Comparison of ENCODE assay signal across 9 cellular contexts in the genomic region with DNA sequence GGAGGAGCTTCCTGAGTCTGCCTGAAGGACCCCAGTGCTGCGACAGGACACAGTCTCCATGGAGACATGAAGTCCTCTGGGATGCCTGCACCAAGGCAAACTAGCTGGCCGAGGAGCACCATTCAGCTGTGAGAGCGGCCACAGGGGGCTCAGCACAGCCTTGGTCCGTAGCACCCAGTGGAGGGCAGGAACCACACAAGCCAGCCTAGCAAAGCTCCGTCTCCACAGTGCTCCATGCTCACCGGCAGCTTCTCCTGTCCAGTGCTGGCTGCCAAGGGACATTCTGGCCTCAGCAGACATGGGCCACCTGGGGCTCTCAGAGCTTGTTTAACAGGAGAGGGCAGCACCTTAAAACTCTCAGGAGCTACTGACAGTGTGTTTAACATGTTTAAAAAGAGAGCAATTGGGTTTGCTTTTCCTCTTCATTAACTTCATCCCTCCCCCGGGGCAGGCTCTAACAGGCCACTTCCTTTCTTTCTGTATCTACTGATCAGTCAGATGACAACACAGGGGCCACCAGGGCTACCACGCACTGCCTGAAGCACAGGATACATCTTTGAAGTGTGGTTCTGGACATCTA. TPM values are rescaled to one million over a fixed set of nuclear protein-coding genes. Genes with fewer than 3 reads are reported as not detected.
DNase-seq lines count a peak whose midpoint lies in the region; ATAC-seq and TF ChIP-seq lines count a peak whose summit lies in the region.
"Had no signal": no experiment of that assay in that cellular context is flagged by ENCODE, and none has a peak within 500 bp of the region (broad histone marks: within the 10 kb centered on the region; RNA-seq: fewer than 3 reads in every experiment).

No MANE protein-coding gene starts in this region.

- no peaks in the 10 kb centered on the region for H3K27me3 Mint-ChIP-seq in CD4-positive, CD25-positive, alpha-beta regulatory T cell
- no peaks in the 10 kb centered on the region for H3K27me3 Mint-ChIP-seq in WTC11 (ENCODE audit: low read depth)

- no peak overlapping the region for H2AK5ac ChIP-seq in mesendoderm (ENCODE audit: low read length)

- no peak overlapping the region for H3K56ac ChIP-seq in mesendoderm (ENCODE audit: low read length)

- H3K27me3 ChIP-seq in CD4-positive, CD25-positive, alpha-beta regulatory T cell (ENCODE audit: control insufficient read depth, insufficient read depth, low read length) = no peaks in the 10 kb centered on the region
- no peaks in the 10 kb centered on the region for H3K27me3 ChIP-seq in mesendoderm (ENCODE audit: insufficient read depth, low read length, poor library complexity)
- H3K27me3 ChIP-seq: adrenal gland had no signal

- TF ChIP-seq CTCF in WTC11 (IDR thresholded peaks at IDR 0.05) = no peak

- H3K4me2 ChIP-seq in mesendoderm (ENCODE audit: low read length) = no peak overlapping the region

- peaks cover 14% of the 10 kb centered on the region for H3K4me1 ChIP-seq in CD4-positive, CD25-positive, alpha-beta regulatory T cell (ENCODE audit: control insufficient read depth, insufficient read depth, low read length, poor library complexity, severe bottlenecking)
- H3K4me1 ChIP-seq in mesendoderm (ENCODE audit: control insufficient read depth, low read depth, low read length) = peaks cover 1% of the 10 kb centered on the region
- H3K4me1 ChIP-seq: adrenal gland had no signal

- TF ChIP-seq POLR2A in GM18951 (IDR thresholded peaks at IDR 0.05; ENCODE audit: extremely low read depth, insufficient read depth, insufficient read length) = peak; percentile 41

- no peak overlapping the region for H4K8ac ChIP-seq in mesendoderm (ENCODE audit: low read depth, low read length)

- no peak overlapping the region for H3K23ac ChIP-seq in mesendoderm (ENCODE audit: low read length)

- in situ Hi-C loops in GM18951 (cut with MboI; ENCODE audit: low sequenced_read_pairs, unreplicated experiment) = no loop called here

- no peak overlapping the region for H2BK5ac ChIP-seq in mesendoderm (ENCODE audit: low read length)

- ATAC-seq in CD4-positive, CD25-positive, alpha-beta regulatory T cell (ENCODE audit: low read depth in 2 of 2) = peak; percentile 60
- ATAC-seq in HG03354 (IDR thresholded peaks at IDR 0.05; ENCODE audit: poor library complexity, severe bottlenecking, unreplicated experiment) (peak; percentile 71), WTC11 (peak; percentile 29), HG02973 (IDR thresholded peaks at IDR 0.05; ENCODE audit: unreplicated experiment) (no peak)

- H3K27ac ChIP-seq in CD4-positive, CD25-positive, alpha-beta regulatory T cell (ENCODE audit: insufficient read depth, low read length, poor library complexity, severe bottlenecking) = peak overlapping the region; percentile 55
- H3K27ac ChIP-seq in mesendoderm (ENCODE audit: low read depth, low read length) = no peak overlapping the region
- H3K27ac ChIP-seq: adrenal gland had no signal

- H3K4me3 ChIP-seq in CD4-positive, CD25-positive, alpha-beta regulatory T cell (ENCODE audit: low read depth, low read length) = no peak overlapping the region
- no peak overlapping the region for H3K4me3 ChIP-seq in mesendoderm (ENCODE audit: low read length)
- H3K4me3 ChIP-seq: adrenal gland had no signal

- no peak overlapping the region for H2BK15ac ChIP-seq in mesendoderm (replicated peaks; ENCODE audit: low read depth)

- WGBS in mesendoderm (ENCODE audit: extremely low coverage, insufficient coverage, low lambda C conversion rate) = no CpG with 5 or more reads among the region's 8 CpGs

- no peak overlapping the region for H4K5ac ChIP-seq in mesendoderm (ENCODE audit: low read length)

- no peak overlapping the region for H3K4ac ChIP-seq in mesendoderm (ENCODE audit: low read depth, low read length)

- no peak overlapping the region for H3K18ac ChIP-seq in mesendoderm (ENCODE audit: low read length)

- H3K4me1 Mint-ChIP-seq in CD4-positive, CD25-positive, alpha-beta regulatory T cell = peaks cover 12 to 46% (median 20%) of the 10 kb centered on the region in 4 donors
- H3K4me1 Mint-ChIP-seq in WTC11 = peaks cover 6% of the 10 kb centered on the region

- CTCF ChIA-PET in WTC11 (lab: Charles Lee) = interaction anchor here (1.1 to 2.4 kb wide), 3 partner anchors 54 to 218 kb away, joined by 3 to 13 read pairs (median 7); no protein-coding TSS in a partner anchor

- H3K36me3 ChIP-seq in CD4-positive, CD25-positive, alpha-beta regulatory T cell (ENCODE audit: control insufficient read depth, insufficient read depth, low read length) = peaks cover 30% of the 10 kb centered on the region
- H3K36me3 ChIP-seq in mesendoderm (ENCODE audit: control insufficient read depth, insufficient read depth, low read length) = no peaks in the 10 kb centered on the region

- no peak overlapping the region for H2BK120ac ChIP-seq in mesendoderm (ENCODE audit: low read depth, low read length)

- peak in 2 of 3 donors; percentile 22 to 76 for DNase-seq in CD4-positive, CD25-positive, alpha-beta regulatory T cell
- DNase-seq in WTC11 (ENCODE audit: low spot score) = no peak
- DNase-seq in mesendoderm = peak; percentile 54
- DNase-seq in nucleus accumbens (lab: John Stamatoyannopoulos, UW) = no peak
- no peak for DNase-seq in RPMI8226

- H3K36me3 Mint-ChIP-seq in CD4-positive, CD25-positive, alpha-beta regulatory T cell = peaks cover 22% of the 10 kb centered on the region
- H3K36me3 Mint-ChIP-seq in WTC11 = peaks cover 33% of the 10 kb centered on the region

- POLR2A ChIA-PET in WTC11 (lab: Charles Lee) = no interaction called here

- peak overlapping the region; percentile 79 to 92 (median 80) for H3K27ac Mint-ChIP-seq in CD4-positive, CD25-positive, alpha-beta regulatory T cell
- H3K27ac Mint-ChIP-seq in WTC11 = peak overlapping the region; percentile 87; the same call in 1 of the 2 replicates

- H3K79me1 ChIP-seq in mesendoderm (ENCODE audit: low read length) = no peaks in the 10 kb centered on the region

- peak overlapping the region in 3 of 4 donors; percentile 2 to 74 (median 43) for H3K4me3 Mint-ChIP-seq in CD4-positive, CD25-positive, alpha-beta regulatory T cell
- H3K4me3 Mint-ChIP-seq in WTC11 = no peak overlapping the region

- no peaks in the 10 kb centered on the region for H3K9me3 Mint-ChIP-seq in CD4-positive, CD25-positive, alpha-beta regulatory T cell
- no peaks in the 10 kb centered on the region for H3K9me3 Mint-ChIP-seq in WTC11

- no peak overlapping the region for H3K9ac ChIP-seq in mesendoderm (ENCODE audit: low read length)

- no peaks in the 10 kb centered on the region for H3K79me2 ChIP-seq in mesendoderm (ENCODE audit: control insufficient read depth, insufficient read depth, low read length)

- H3K9me3 ChIP-seq in CD4-positive, CD25-positive, alpha-beta regulatory T cell (ENCODE audit: control insufficient read depth in 2 of 2, low read length in 2 of 2) = no peaks in the 10 kb centered on the region
- H3K9me3 ChIP-seq: adrenal gland had no signal

TF ChIP-seq in WTC11, 78 proteins besides CTCF, POLR2A, EP300 and RAD21 (continues in another document):
- TF ChIP-seq SOX15 (CRISPR knock-in tag; IDR thresholded peaks at IDR 0.05) (no peak), CREB1 (CRISPR knock-in tag; IDR thresholded peaks at IDR 0.05) (no peak)
- TF ChIP-seq, protein P1, sequence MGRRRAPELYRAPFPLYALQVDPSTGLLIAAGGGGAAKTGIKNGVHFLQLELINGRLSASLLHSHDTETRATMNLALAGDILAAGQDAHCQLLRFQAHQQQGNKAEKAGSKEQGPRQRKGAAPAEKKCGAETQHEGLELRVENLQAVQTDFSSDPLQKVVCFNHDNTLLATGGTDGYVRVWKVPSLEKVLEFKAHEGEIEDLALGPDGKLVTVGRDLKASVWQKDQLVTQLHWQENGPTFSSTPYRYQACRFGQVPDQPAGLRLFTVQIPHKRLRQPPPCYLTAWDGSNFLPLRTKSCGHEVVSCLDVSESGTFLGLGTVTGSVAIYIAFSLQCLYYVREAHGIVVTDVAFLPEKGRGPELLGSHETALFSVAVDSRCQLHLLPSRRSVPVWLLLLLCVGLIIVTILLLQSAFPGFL (CRISPR knock-in tag; IDR thresholded peaks at IDR 0.05; ENCODE audit: borderline replicate concordance) = no peak
- TF ChIP-seq, protein P2, sequence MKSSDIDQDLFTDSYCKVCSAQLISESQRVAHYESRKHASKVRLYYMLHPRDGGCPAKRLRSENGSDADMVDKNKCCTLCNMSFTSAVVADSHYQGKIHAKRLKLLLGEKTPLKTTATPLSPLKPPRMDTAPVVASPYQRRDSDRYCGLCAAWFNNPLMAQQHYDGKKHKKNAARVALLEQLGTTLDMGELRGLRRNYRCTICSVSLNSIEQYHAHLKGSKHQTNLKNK (CRISPR knock-in tag; IDR thresholded peaks at IDR 0.05) = no peak
- TF ChIP-seq, protein P3, sequence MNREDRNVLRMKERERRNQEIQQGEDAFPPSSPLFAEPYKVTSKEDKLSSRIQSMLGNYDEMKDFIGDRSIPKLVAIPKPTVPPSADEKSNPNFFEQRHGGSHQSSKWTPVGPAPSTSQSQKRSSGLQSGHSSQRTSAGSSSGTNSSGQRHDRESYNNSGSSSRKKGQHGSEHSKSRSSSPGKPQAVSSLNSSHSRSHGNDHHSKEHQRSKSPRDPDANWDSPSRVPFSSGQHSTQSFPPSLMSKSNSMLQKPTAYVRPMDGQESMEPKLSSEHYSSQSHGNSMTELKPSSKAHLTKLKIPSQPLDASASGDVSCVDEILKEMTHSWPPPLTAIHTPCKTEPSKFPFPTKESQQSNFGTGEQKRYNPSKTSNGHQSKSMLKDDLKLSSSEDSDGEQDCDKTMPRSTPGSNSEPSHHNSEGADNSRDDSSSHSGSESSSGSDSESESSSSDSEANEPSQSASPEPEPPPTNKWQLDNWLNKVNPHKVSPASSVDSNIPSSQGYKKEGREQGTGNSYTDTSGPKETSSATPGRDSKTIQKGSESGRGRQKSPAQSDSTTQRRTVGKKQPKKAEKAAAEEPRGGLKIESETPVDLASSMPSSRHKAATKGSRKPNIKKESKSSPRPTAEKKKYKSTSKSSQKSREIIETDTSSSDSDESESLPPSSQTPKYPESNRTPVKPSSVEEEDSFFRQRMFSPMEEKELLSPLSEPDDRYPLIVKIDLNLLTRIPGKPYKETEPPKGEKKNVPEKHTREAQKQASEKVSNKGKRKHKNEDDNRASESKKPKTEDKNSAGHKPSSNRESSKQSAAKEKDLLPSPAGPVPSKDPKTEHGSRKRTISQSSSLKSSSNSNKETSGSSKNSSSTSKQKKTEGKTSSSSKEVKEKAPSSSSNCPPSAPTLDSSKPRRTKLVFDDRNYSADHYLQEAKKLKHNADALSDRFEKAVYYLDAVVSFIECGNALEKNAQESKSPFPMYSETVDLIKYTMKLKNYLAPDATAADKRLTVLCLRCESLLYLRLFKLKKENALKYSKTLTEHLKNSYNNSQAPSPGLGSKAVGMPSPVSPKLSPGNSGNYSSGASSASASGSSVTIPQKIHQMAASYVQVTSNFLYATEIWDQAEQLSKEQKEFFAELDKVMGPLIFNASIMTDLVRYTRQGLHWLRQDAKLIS (CRISPR knock-in tag; IDR thresholded peaks at IDR 0.05; ENCODE audit: borderline replicate concordance) = no peak

RNA-seq across cellular contexts. Expression of a gene that starts 57.0 kb away (rescaled TPM):
- 129 TPM for total RNA-seq in CD4-positive, CD25-positive, alpha-beta regulatory T cell
- 10 to 100 TPM; 19.2 to 38.3 (median 24.7) TPM for polyA plus RNA-seq in CD4-positive, CD25-positive, alpha-beta regulatory T cell
- 66.2 to 72.8 TPM (median 66.8 TPM) in 3 replicates for total RNA-seq in WTC11 (2021)
- polyA plus RNA-seq in mesendoderm (2013, experiment 1 of 2) = 68.8 TPM
- 61.8 TPM for polyA plus RNA-seq in mesendoderm (2013, experiment 2 of 2)

Comparison
In these comparisons a context has a peak if more than half of its experiments do, and no peak if none do; other contexts are left out.
1. DNase-seq: peak in CD4-positive, CD25-positive, alpha-beta regulatory T cell (2 of 3) and mesendoderm (single experiment); none in WTC11 (single experiment), nucleus accumbens (0 of 56) and RPMI8226 (single experiment).